Comparison of ENCODE assay signal across 1 cellular context in the genomic region with DNA sequence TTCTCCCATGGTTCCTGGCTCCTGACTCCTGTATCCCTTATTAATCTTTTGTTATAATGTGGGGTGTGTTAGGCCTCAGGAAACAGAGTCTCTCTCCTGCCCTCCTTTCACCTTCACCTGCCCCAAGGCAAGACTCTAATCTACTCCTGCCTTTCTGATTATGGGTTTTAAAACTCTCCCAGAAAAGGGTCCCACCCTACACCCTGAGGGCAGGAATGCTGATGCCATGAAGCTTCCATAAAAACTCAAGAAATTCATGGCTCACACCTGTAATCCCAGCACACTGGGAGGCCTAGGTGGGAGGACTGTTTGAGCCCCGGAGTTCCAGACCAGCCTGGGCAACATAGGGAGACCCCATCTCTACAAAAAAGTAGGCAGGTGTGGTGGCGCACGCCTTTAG.
A peak's percentile ranks its signal among the peaks of the same experiment; 100 is the strongest.
TF ChIP-seq lines count a peak whose summit lies in the region.

No MANE protein-coding gene starts in this region.

TF ChIP-seq in GM23338, 12 proteins besides CTCF, POLR2A, EP300 and RAD21:
- TF ChIP-seq, protein P1, sequence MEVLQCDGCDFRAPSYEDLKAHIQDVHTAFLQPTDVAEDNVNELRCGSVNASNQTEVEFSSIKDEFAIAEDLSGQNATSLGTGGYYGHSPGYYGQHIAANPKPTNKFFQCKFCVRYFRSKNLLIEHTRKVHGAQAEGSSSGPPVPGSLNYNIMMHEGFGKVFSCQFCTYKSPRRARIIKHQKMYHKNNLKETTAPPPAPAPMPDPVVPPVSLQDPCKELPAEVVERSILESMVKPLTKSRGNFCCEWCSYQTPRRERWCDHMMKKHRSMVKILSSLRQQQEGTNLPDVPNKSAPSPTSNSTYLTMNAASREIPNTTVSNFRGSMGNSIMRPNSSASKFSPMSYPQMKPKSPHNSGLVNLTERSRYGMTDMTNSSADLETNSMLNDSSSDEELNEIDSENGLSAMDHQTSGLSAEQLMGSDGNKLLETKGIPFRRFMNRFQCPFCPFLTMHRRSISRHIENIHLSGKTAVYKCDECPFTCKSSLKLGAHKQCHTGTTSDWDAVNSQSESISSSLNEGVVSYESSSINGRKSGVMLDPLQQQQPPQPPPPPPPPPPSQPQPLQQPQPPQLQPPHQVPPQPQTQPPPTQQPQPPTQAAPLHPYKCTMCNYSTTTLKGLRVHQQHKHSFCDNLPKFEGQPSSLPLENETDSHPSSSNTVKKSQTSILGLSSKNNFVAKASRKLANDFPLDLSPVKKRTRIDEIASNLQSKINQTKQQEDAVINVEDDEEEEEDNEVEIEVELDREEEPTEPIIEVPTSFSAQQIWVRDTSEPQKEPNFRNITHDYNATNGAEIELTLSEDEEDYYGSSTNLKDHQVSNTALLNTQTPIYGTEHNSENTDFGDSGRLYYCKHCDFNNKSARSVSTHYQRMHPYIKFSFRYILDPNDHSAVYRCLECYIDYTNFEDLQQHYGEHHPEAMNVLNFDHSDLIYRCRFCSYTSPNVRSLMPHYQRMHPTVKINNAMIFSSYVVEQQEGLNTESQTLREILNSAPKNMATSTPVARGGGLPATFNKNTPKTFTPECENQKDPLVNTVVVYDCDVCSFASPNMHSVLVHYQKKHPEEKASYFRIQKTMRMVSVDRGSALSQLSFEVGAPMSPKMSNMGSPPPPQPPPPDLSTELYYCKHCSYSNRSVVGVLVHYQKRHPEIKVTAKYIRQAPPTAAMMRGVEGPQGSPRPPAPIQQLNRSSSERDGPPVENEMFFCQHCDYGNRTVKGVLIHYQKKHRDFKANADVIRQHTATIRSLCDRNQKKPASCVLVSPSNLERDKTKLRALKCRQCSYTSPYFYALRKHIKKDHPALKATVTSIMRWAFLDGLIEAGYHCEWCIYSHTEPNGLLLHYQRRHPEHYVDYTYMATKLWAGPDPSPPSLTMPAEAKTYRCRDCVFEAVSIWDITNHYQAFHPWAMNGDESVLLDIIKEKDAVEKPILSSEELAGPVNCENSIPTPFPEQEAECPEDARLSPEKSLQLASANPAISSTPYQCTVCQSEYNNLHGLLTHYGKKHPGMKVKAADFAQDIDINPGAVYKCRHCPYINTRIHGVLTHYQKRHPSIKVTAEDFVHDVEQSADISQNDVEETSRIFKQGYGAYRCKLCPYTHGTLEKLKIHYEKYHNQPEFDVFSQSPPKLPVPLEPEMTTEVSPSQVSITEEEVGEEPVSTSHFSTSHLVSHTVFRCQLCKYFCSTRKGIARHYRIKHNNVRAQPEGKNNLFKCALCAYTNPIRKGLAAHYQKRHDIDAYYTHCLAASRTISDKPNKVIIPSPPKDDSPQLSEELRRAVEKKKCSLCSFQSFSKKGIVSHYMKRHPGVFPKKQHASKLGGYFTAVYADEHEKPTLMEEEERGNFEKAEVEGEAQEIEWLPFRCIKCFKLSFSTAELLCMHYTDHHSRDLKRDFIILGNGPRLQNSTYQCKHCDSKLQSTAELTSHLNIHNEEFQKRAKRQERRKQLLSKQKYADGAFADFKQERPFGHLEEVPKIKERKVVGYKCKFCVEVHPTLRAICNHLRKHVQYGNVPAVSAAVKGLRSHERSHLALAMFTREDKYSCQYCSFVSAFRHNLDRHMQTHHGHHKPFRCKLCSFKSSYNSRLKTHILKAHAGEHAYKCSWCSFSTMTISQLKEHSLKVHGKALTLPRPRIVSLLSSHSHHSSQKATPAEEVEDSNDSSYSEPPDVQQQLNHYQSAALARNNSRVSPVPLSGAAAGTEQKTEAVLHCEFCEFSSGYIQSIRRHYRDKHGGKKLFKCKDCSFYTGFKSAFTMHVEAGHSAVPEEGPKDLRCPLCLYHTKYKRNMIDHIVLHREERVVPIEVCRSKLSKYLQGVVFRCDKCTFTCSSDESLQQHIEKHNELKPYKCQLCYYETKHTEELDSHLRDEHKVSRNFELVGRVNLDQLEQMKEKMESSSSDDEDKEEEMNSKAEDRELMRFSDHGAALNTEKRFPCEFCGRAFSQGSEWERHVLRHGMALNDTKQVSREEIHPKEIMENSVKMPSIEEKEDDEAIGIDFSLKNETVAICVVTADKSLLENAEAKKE (CRISPR knock-in tag; IDR thresholded peaks at IDR 0.05), result no peak
- TF ChIP-seq EZH2 (IDR thresholded peaks at IDR 0.05; ENCODE audit: low read depth, unreplicated experiment), result peak; percentile 4
- TF ChIP-seq CREB1 (CRISPR knock-in tag; IDR thresholded peaks at IDR 0.05; ENCODE audit: low read depth), result no peak
- TF ChIP-seq EZH2phosphoT487 (IDR thresholded peaks at IDR 0.05; ENCODE audit: unreplicated experiment), result no peak
